In the genomic region with DNA sequence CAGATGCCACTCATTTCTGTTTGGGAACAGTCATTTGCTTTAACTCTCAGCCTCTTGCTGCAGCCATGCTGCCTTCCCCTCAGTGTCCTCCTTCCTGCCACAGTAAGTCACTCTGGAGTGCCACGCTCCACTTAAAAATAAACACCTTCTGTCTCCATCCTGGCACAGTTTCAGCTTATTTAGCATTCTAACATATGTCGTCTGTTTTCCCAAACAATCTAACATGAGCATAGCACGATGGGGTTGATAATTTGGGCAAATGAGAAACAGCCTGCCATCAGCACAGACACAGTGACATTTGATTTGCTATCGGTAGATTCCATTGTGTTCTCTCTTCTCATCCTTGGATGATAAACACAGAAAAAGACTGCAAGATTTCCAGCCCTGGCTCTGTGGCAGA, we compare ENCODE assay signal across 25 cellular contexts.
A peak's percentile ranks its signal among the peaks of the same experiment; 100 is the strongest.
DNase-seq lines count a peak whose midpoint lies in the region; ATAC-seq, FAIRE-seq and TF ChIP-seq lines count a peak whose summit lies in the region.
"Had no signal": no experiment of that assay in that cellular context is flagged by ENCODE, and none has a peak within 500 bp of the region (broad histone marks: within the 10 kb centered on the region; RNA-seq: fewer than 3 reads in every experiment).

No MANE protein-coding gene starts in this region.

- TF ChIP-seq CTCF in H1 (IDR thresholded peaks at IDR 0.05; ENCODE audit: control extremely low read depth in 1 of 3, insufficient read depth in 1 of 3, low read depth in 1 of 3, low read length in 3 of 3): no peak

- H2BK120ac ChIP-seq in H1 (replicated peaks; ENCODE audit: low read depth, low read length): no peak overlapping the region
- no peak overlapping the region for H2BK120ac ChIP-seq in trophoblast cell (ENCODE audit: insufficient read depth, low read length, poor library complexity)

- CTCF ChIA-PET in H1 (lab: Charles Lee; ENCODE audit: partially characterized antibody): interaction anchor here (0.6 kb wide), 1 partner anchor 88 kb away, joined by 4 read pairs; no protein-coding TSS in a partner anchor

- H2AFZ ChIP-seq in H1 (ENCODE audit: low read length) (no peak overlapping the region), trophoblast cell (ENCODE audit: insufficient read depth, low read length, poor library complexity) (no peak overlapping the region)

- H4K5ac ChIP-seq in H1 (ENCODE audit: insufficient read length, low read depth, low read length): no peak overlapping the region

- no peak for FAIRE-seq in H1 (lab: Jason Lieb, UNC)
- FAIRE-seq: GM18507 had no signal

- no peak for ATAC-seq in HG02870 (IDR thresholded peaks at IDR 0.05; ENCODE audit: unreplicated experiment)
- ATAC-seq in activated naive CD8-positive, alpha-beta T cell treated with anti-CD3 and anti-CD28 coated beads, Interleukin-2, amount 50 U/mL, for 24 hours: no peak

- H3K4me2 ChIP-seq in H1 (ENCODE audit: insufficient read depth in 1 of 2, low read depth in 2 of 2, low read length in 2 of 2) (no peak overlapping the region), trophoblast cell (ENCODE audit: low read length) (no peak overlapping the region)

- H3K27ac ChIP-seq in H1 (ENCODE audit: low read depth, low read length) (no peak overlapping the region), trophoblast cell (ENCODE audit: low read depth, low read length) (peak overlapping the region; percentile 34)
- H3K27ac ChIP-seq: Peyer's patch, SK-N-MC had no signal

- H3K79me2 ChIP-seq in H1 (ENCODE audit: control insufficient read depth in 1 of 2, insufficient read depth in 2 of 2, low read length in 2 of 2) (no peaks in the 10 kb centered on the region), trophoblast cell (ENCODE audit: control insufficient read depth, insufficient read depth, low read length, poor library complexity) (no peaks in the 10 kb centered on the region)

- no peaks in the 10 kb centered on the region for H3K23me2 ChIP-seq in H1 (ENCODE audit: low read depth, low read length)

- H2BK12ac ChIP-seq in H1 (ENCODE audit: low read depth, low read length) (0 out of 2 replicates have a peak overlapping the region, but pooled peaks have one; percentile 13), trophoblast cell (ENCODE audit: low read length) (no peak overlapping the region)

- no peak for TF ChIP-seq EP300 in H1 (IDR thresholded peaks at IDR 0.05; ENCODE audit: borderline replicate concordance in 1 of 2, low read depth in 2 of 2, low read length in 2 of 2)

- H3K27me3 ChIP-seq in H1 (replicated peaks in 1 of 4; ENCODE audit: control insufficient read depth in 3 of 4, extremely low read depth in 1 of 4, insufficient read depth in 3 of 4, low read length in 3 of 4) (no peaks in the 10 kb centered on the region), trophoblast cell (ENCODE audit: insufficient read depth, low read length) (no peaks in the 10 kb centered on the region)
- H3K27me3 ChIP-seq: Peyer's patch had no signal

- POLR2A ChIA-PET in H1 (lab: Charles Lee; ENCODE audit: partially characterized antibody): interaction anchor here (1.0 to 1.6 kb wide), 2 partner anchors 18 to 20 kb away, joined by 3 to 5 read pairs; no protein-coding TSS in a partner anchor

- H3K4me1 ChIP-seq in H1 (replicated peaks in 1 of 4; ENCODE audit: control insufficient read depth in 3 of 4, insufficient read depth in 4 of 4, low read length in 3 of 4) (peaks cover 3 to 17% (median 8%) of the 10 kb centered on the region in 4 experiments; a peak in 5 of 7 replicates), trophoblast cell (ENCODE audit: control insufficient read depth in 1 of 2, insufficient read depth in 2 of 2, low read length in 2 of 2) (peaks cover 4 to 11% of the 10 kb centered on the region in 2 experiments)
- H3K4me1 ChIP-seq: Peyer's patch had no signal

- H2BK20ac ChIP-seq in H1 (ENCODE audit: low read length): 0 out of 2 replicates have a peak overlapping the region, but pooled peaks have one; percentile 35

- H4K20me1 ChIP-seq in H1 (replicated peaks in 1 of 2; ENCODE audit: control insufficient read depth in 1 of 2, insufficient read depth in 2 of 2, low read length in 2 of 2): no peaks in the 10 kb centered on the region

- peak overlapping the region; percentile 13; the same call in 1 of the 2 replicates for H2BK5ac ChIP-seq in H1 (ENCODE audit: low read depth, low read length)
- no peak overlapping the region for H2BK5ac ChIP-seq in trophoblast cell (ENCODE audit: low read depth, low read length, poor library complexity)

- H3K79me1 ChIP-seq in H1 (ENCODE audit: low read depth, low read length) (no peaks in the 10 kb centered on the region), trophoblast cell (ENCODE audit: low read length) (no peaks in the 10 kb centered on the region)

- H4K91ac ChIP-seq in H1 (replicated peaks; ENCODE audit: insufficient read length, low read length) (peak overlapping the region; percentile 32), trophoblast cell (ENCODE audit: low read depth, low read length) (peak overlapping the region; percentile 46)

- H3K4me1 Mint-ChIP-seq in activated naive CD8-positive, alpha-beta T cell treated with anti-CD3 and anti-CD28 coated beads, Interleukin-2, amount 50 U/mL, for 24 hours: no peaks in the 10 kb centered on the region

- H3K4me3 Mint-ChIP-seq in activated naive CD8-positive, alpha-beta T cell treated with anti-CD3 and anti-CD28 coated beads, Interleukin-2, amount 50 U/mL, for 24 hours: no peak overlapping the region

- H4K8ac ChIP-seq in H1 (ENCODE audit: extremely low read depth, insufficient read depth, low read length) (no peak overlapping the region), trophoblast cell (ENCODE audit: low read depth, low read length) (no peak overlapping the region)

- H3K36me3 ChIP-seq in H1 (ENCODE audit: control insufficient read depth in 2 of 4, insufficient read depth in 4 of 4, low read length in 3 of 4): no peaks in the 10 kb centered on the region
- no peaks in the 10 kb centered on the region for H3K36me3 ChIP-seq in trophoblast cell (ENCODE audit: control insufficient read depth in 1 of 2, insufficient read depth in 2 of 2, low read length in 2 of 2)
- H3K36me3 ChIP-seq: Peyer's patch had no signal

- no peak overlapping the region; the same call in 1 of the 2 replicates for H2BK15ac ChIP-seq in H1 (ENCODE audit: low read length)

- no peaks in the 10 kb centered on the region for H3K9me3 Mint-ChIP-seq in activated naive CD8-positive, alpha-beta T cell treated with anti-CD3 and anti-CD28 coated beads, Interleukin-2, amount 50 U/mL, for 24 hours

- no peak for TF ChIP-seq RAD21 in H1 (IDR thresholded peaks at IDR 0.05 in 1 of 2, conservative IDR thresholded peaks at IDR 0.05 in 1 of 2; ENCODE audit: low read depth in 2 of 2, low read length in 2 of 2)

- H3K9ac ChIP-seq in H1 (replicated peaks in 1 of 4; ENCODE audit: extremely low read depth in 1 of 4, low read depth in 3 of 4, low read length in 3 of 4) (no peak overlapping the region), trophoblast cell (ENCODE audit: low read length) (no peak overlapping the region)

- H3K9me3 ChIP-seq in H1 (ENCODE audit: insufficient read depth in 2 of 2, low read depth in 1 of 2, low read length in 1 of 2) (no peaks in the 10 kb centered on the region), trophoblast cell (ENCODE audit: insufficient read depth, low read depth, low read length) (no peaks in the 10 kb centered on the region)
- H3K9me3 ChIP-seq: Peyer's patch had no signal

- H3K4me3 ChIP-seq in H1 (ENCODE audit: extremely low read depth in 1 of 4, insufficient read depth in 2 of 4, low read depth in 3 of 4, low read length in 4 of 4): no peak overlapping the region
- H3K4me3 ChIP-seq in trophoblast cell (ENCODE audit: low read depth, low read length): no peak overlapping the region
- H3K4me3 ChIP-seq: Peyer's patch, SK-N-MC had no signal

- H3K4ac ChIP-seq in H1 (replicated peaks; ENCODE audit: insufficient read length, low read depth, low read length) (no peak overlapping the region), trophoblast cell (ENCODE audit: low read depth, low read length) (no peak overlapping the region)

- TF ChIP-seq POLR2A in H1 (IDR thresholded peaks at IDR 0.05; ENCODE audit: control extremely low read depth in 1 of 2, low read depth in 2 of 2, low read length in 2 of 2): no peak

- H3K27me3 Mint-ChIP-seq in activated naive CD8-positive, alpha-beta T cell treated with anti-CD3 and anti-CD28 coated beads, Interleukin-2, amount 50 U/mL, for 24 hours: no peaks in the 10 kb centered on the region

- H3K23ac ChIP-seq in H1 (ENCODE audit: insufficient read length) (no peak overlapping the region), trophoblast cell (ENCODE audit: low read length) (no peak overlapping the region)

- H4K12ac ChIP-seq in trophoblast cell (ENCODE audit: low read depth, low read length): no peak overlapping the region

- peak overlapping the region; percentile 15; the same call in 1 of the 2 replicates for H3K18ac ChIP-seq in H1 (ENCODE audit: extremely low read depth, low read length)
- no peak overlapping the region for H3K18ac ChIP-seq in trophoblast cell (ENCODE audit: low read length)

- no peak overlapping the region for H3K27ac Mint-ChIP-seq in activated naive CD8-positive, alpha-beta T cell treated with anti-CD3 and anti-CD28 coated beads, Interleukin-2, amount 50 U/mL, for 24 hours

- no peak overlapping the region for H3K56ac ChIP-seq in H1 (replicated peaks; ENCODE audit: insufficient read length, low read depth, low read length)

- no peaks in the 10 kb centered on the region for H3K36me3 Mint-ChIP-seq in activated naive CD8-positive, alpha-beta T cell treated with anti-CD3 and anti-CD28 coated beads, Interleukin-2, amount 50 U/mL, for 24 hours (ENCODE audit: low read depth)

- DNase-seq in NCI-H2171 treated with DMSO at 0.1 percent for 48 hours (lab: John Stamatoyannopoulos, UW) (peak; percentile 15), NCI-H2171 (lab: John Stamatoyannopoulos, UW) (no peak), NCI-H345 (lab: John Stamatoyannopoulos, UW) (peak; percentile 85), H1 (ENCODE audit: low read depth in 1 of 2, low spot score in 2 of 2) (no peak), trophoblast cell (no peak), NCI-H187 treated with DMSO at 0.1 percent for 48 hours (lab: John Stamatoyannopoulos, UW) (no peak)
- no peak for DNase-seq in activated naive CD8-positive, alpha-beta T cell treated with anti-CD3 and anti-CD28 coated beads, Interleukin-2, amount 50 U/mL, for 24 hours
- DNase-seq: 8988T, ACHN, Calu3, DND-41, HCEC 1CT, KBM-7, MV-4-11, NCI-H1105, NCI-H1436 treated with DMSO at 0.1 percent for 48 hours, NCI-H2029 treated with DMSO at 0.1 percent for 48 hours, NCI-H446 treated with DMSO at 0.1 percent for 48 hours, NCI-H526, OCI-M1, Peyer's patch, SIG-M5 had no signal

- no peak overlapping the region for H3K14ac ChIP-seq in H1 (ENCODE audit: insufficient read length)
- H3K14ac ChIP-seq in trophoblast cell (ENCODE audit: low read length): no peak overlapping the region

- H2AK5ac ChIP-seq in H1 (ENCODE audit: low read depth, low read length): peak overlapping the region; percentile 18; the same call in 1 of the 2 replicates
- H2AK5ac ChIP-seq in trophoblast cell (ENCODE audit: low read length): no peak overlapping the region

- 85% methylated on average over 4 of the region's 4 CpGs; no CpG with 5 or more reads in 1 of the 2 experiments for WGBS in H1 (ENCODE audit: extremely low coverage in 1 of 2, insufficient coverage in 1 of 2, insufficient read length in 1 of 2, insufficient replicate concordance in 2 of 2, low coverage in 1 of 2, low lambda C conversion rate in 2 of 2, missing lambda C conversion rate in 1 of 2), 2 experiments
- WGBS in trophoblast cell (ENCODE audit: extremely low coverage, insufficient coverage, insufficient read length): no CpG with 5 or more reads among the region's 4 CpGs

Comparison
In these comparisons a context has a peak if more than half of its experiments do, and no peak if none do; other contexts are left out.
1. DNase-seq: peak in NCI-H2171 treated with DMSO at 0.1 percent for 48 hours (single experiment) and NCI-H345 (single experiment); none in NCI-H2171 (single experiment), H1 (0 of 2), trophoblast cell (0 of 2), NCI-H187 treated with DMSO at 0.1 percent for 48 hours (single experiment) and activated naive CD8-positive, alpha-beta T cell treated with anti-CD3 and anti-CD28 coated beads, Interleukin-2, amount 50 U/mL, for 24 hours (single experiment).